Comparison of ENCODE assay signal across 37 cellular contexts in the genomic region with DNA sequence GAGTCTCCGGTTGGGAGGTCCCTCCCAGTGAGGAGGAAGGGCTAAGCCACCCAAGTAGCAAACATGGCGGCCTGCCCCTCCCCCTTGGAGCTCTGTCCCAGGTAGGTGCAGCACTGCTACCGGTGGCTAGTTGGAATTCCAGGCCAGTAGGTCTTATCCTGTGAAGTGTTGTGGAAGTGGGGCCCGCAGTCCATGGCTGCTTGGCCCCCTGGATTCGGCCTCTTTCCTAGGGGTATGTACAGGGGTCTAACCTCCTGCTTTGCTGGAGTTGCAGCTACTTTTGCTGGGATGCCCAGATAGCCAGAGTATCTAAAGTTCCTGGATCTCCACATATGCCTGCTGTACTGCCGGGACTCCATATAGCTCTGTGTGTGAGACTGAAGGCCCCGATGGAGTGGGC. TPM values are rescaled to one million over a fixed set of nuclear protein-coding genes. Genes with fewer than 3 reads are reported as not detected.
"Had no signal": no experiment of that assay in that cellular context is flagged by ENCODE, and none has a peak within 500 bp of the region (broad histone marks: within the 10 kb centered on the region; RNA-seq: fewer than 3 reads in every experiment).

No MANE protein-coding gene starts in this region.

- H3K27ac ChIP-seq: brain microvascular endothelial cell, epithelial cell of prostate, esophagus squamous epithelium had no signal

- H3K27ac Mint-ChIP-seq: activated CD4-positive, alpha-beta memory T cell treated with anti-CD3 and anti-CD28 coated beads, Interleukin-2, amount 10 ng/mL, durations not matched to agents 7 days and 5 days; activated CD4-positive, alpha-beta T cell treated with anti-CD3 and anti-CD28 coated beads, Interleukin-2, amount 10 ng/mL, durations not matched to agents 7 days and 5 days; activated naive CD8-positive, alpha-beta T cell; activated T-cell treated with anti-CD3 and anti-CD28 coated beads, Interleukin-2, amount 50 U/mL, for 24 hours; activated T-cell treated with anti-CD3 and anti-CD28 coated beads, Interleukin-2, amount 50 U/mL, for 72 hours; effector memory CD8-positive, alpha-beta T cell; T-helper 17 cell; T-helper 2 cell treated with Interferon-gamma antibody and Interleukin-4, amounts not matched to agents 5 μg/mL and 100 μg/mL, for 36 hours had no signal

- H3K4me3 Mint-ChIP-seq: activated CD4-positive, alpha-beta memory T cell treated with anti-CD3 and anti-CD28 coated beads, Interleukin-2, amount 10 ng/mL, durations not matched to agents 7 days and 5 days; activated CD4-positive, alpha-beta T cell treated with anti-CD3 and anti-CD28 coated beads, Interleukin-2, amount 10 ng/mL, durations not matched to agents 7 days and 5 days; activated naive CD8-positive, alpha-beta T cell; activated T-cell treated with anti-CD3 and anti-CD28 coated beads, Interleukin-2, amount 50 U/mL, for 24 hours; activated T-cell treated with anti-CD3 and anti-CD28 coated beads, Interleukin-2, amount 50 U/mL, for 72 hours; central memory CD8-positive, alpha-beta T cell; effector memory CD8-positive, alpha-beta T cell; T-helper 17 cell; T-helper 2 cell treated with Interferon-gamma antibody and Interleukin-4, amounts not matched to agents 5 μg/mL and 100 μg/mL, for 36 hours had no signal

- H3K4me3 ChIP-seq: esophagus squamous epithelium had no signal

- ATAC-seq: activated T-cell treated with anti-CD3 and anti-CD28 coated beads, Interleukin-2, amount 50 U/mL, for 72 hours; effector memory CD8-positive, alpha-beta T cell; T-helper 17 cell had no signal

- H3K9me3 Mint-ChIP-seq: activated CD4-positive, alpha-beta memory T cell treated with anti-CD3 and anti-CD28 coated beads, Interleukin-2, amount 10 ng/mL, durations not matched to agents 7 days and 5 days; activated CD4-positive, alpha-beta T cell treated with anti-CD3 and anti-CD28 coated beads, Interleukin-2, amount 10 ng/mL, durations not matched to agents 7 days and 5 days; activated T-cell treated with anti-CD3 and anti-CD28 coated beads, Interleukin-2, amount 50 U/mL, for 24 hours; activated T-cell treated with anti-CD3 and anti-CD28 coated beads, Interleukin-2, amount 50 U/mL, for 72 hours; central memory CD8-positive, alpha-beta T cell; effector memory CD8-positive, alpha-beta T cell; T-helper 2 cell treated with Interferon-gamma antibody and Interleukin-4, amounts not matched to agents 5 μg/mL and 100 μg/mL, for 36 hours had no signal

- H3K4me1 ChIP-seq: esophagus squamous epithelium had no signal

- H3K36me3 ChIP-seq: brain microvascular endothelial cell, esophagus squamous epithelium had no signal

- H3K9me3 ChIP-seq: esophagus squamous epithelium had no signal

- H3K36me3 Mint-ChIP-seq: activated naive CD8-positive, alpha-beta T cell had no signal

- DNase-seq: activated CD4-positive, alpha-beta memory T cell treated with anti-CD3 and anti-CD28 coated beads, Interleukin-2, amount 10 ng/mL, durations not matched to agents 7 days and 5 days; activated CD4-positive, alpha-beta T cell treated with anti-CD3 and anti-CD28 coated beads for 1 hour; activated CD4-positive, alpha-beta T cell treated with anti-CD3 and anti-CD28 coated beads for 4 hours; activated CD4-positive, alpha-beta T cell treated with anti-CD3 and anti-CD28 coated beads, Interleukin-2, amount 10 ng/mL, durations not matched to agents 7 days and 5 days; activated CD4-positive, alpha-beta T cell treated with anti-CD3 and anti-CD28 coated beads, Interleukin-2, amount 50 U/mL, for 4 hours; activated CD8-positive, alpha-beta memory T cell treated with anti-CD3 and anti-CD28 coated beads, Interleukin-2, amount 50 U/mL, for 48 hours; activated effector memory CD4-positive, alpha-beta T cell treated with Interleukin-2 at 50 U/mL for 16 hours; activated gamma-delta T cell treated with Interleukin-2 at 50 U/mL for 16 hours; activated naive CD4-positive, alpha-beta T cell treated with anti-CD3 and anti-CD28 coated beads, Interleukin-2, amount 50 U/mL, for 16 hours; activated naive CD4-positive, alpha-beta T cell treated with Interleukin-2 at 50 U/mL for 16 hours; activated T-cell treated with anti-CD3 and anti-CD28 coated beads for 4 hours; activated T-cell treated with anti-CD3 and anti-CD28 coated beads, Interleukin-2, amount 50 U/mL, for 24 hours; activated T-cell treated with anti-CD3 and anti-CD28 coated beads, Interleukin-2, amount 50 U/mL, for 72 hours; amniotic stem cell; anterior cingulate cortex; brain microvascular endothelial cell; cortex of kidney; dermis blood vessel endothelial cell; effector CD4-positive, alpha-beta T cell; effector memory CD8-positive, alpha-beta T cell; esophagus squamous epithelium; head of caudate nucleus; T-helper 1 cell; T-helper 17 cell; T1000 had no signal

- H3K4me1 Mint-ChIP-seq: activated CD4-positive, alpha-beta memory T cell treated with anti-CD3 and anti-CD28 coated beads, Interleukin-2, amount 10 ng/mL, durations not matched to agents 7 days and 5 days; activated CD4-positive, alpha-beta T cell treated with anti-CD3 and anti-CD28 coated beads, Interleukin-2, amount 10 ng/mL, durations not matched to agents 7 days and 5 days; central memory CD8-positive, alpha-beta T cell; T-helper 17 cell had no signal

RNA-seq across cellular contexts. Expression of gene ZCCHC18, which starts 26.4 kb away (rescaled TPM):
- total RNA-seq: bronchial epithelial cell had no signal

RNA-seq across cellular contexts. Expression of gene H2BW2, which starts 46.2 kb away (rescaled TPM):
- total RNA-seq: activated CD4-positive, alpha-beta memory T cell treated with anti-CD3 and anti-CD28 coated beads, Interleukin-2, amount 10 ng/mL, durations not matched to agents 7 days and 5 days; activated T-cell treated with anti-CD3 and anti-CD28 coated beads, Interleukin-2, amount 50 U/mL, for 72 hours; astrocyte; bronchial epithelial cell; cardiac septum; cerebellum; dermis blood vessel endothelial cell; endothelial cell of umbilical vein; esophagus squamous epithelium; fibroblast of lung; fibroblast of villous mesenchyme; frontal cortex; T-helper 17 cell had no signal
